9 cellular contexts compared by ENCODE assay signal in genomic region chr6:30067460-30068139, GRCh38. TPM values are rescaled to one million over a fixed set of nuclear protein-coding genes. Genes with fewer than 3 reads are reported as not detected.
DNase-seq lines count a peak whose midpoint lies in the region; ATAC-seq and TF ChIP-seq lines count a peak whose summit lies in the region.
"Had no signal": no experiment of that assay in that cellular context is flagged by ENCODE, and none has a peak within 500 bp of the region (broad histone marks: within the 10 kb centered on the region; RNA-seq: fewer than 3 reads in every experiment).

No MANE protein-coding gene starts in this region.

- no peaks in the 10 kb centered on the region for H3K9me3 ChIP-seq in tibial nerve

- no peak for DNase-seq in activated T-cell treated with anti-CD3 and anti-CD28 coated beads, Interleukin-2, amount 50 U/mL, for 4 hours
- no peak for DNase-seq in activated T-cell treated with anti-CD3 and anti-CD28 coated beads for 4 hours
- peak; percentile 96 for DNase-seq in left kidney (ENCODE audit: low read depth, low spot score)
- DNase-seq in tibial nerve (ENCODE audit: low spot score in 2 of 2): peak in 1 of 2 donors; percentile 75
- no peak for DNase-seq in NOMO-1 treated with DMSO at 0.1 percent for 48 hours (lab: John Stamatoyannopoulos, UW; ENCODE audit: unreplicated experiment)
- no peak for DNase-seq in NCI-H526 treated with DMSO at 0.1 percent for 48 hours (lab: John Stamatoyannopoulos, UW)
- DNase-seq in cerebellum (ENCODE audit: low spot score): no peak

- H3K36me3 ChIP-seq in tibial nerve: peaks cover 0 to 30% (median 0%) of the 10 kb centered on the region in 3 donors

- peaks cover 23% of the 10 kb centered on the region for H3K27me3 Mint-ChIP-seq in activated T-cell treated with anti-CD3 and anti-CD28 coated beads, Interleukin-2, amount 50 U/mL, for 4 hours (ENCODE audit: low read depth)

- H3K4me1 ChIP-seq in tibial nerve: peaks cover 0 to 47% (median 17%) of the 10 kb centered on the region in 4 donors

- H3K36me3 Mint-ChIP-seq in activated T-cell treated with anti-CD3 and anti-CD28 coated beads, Interleukin-2, amount 50 U/mL, for 4 hours (ENCODE audit: insufficient read depth): peaks cover 37% of the 10 kb centered on the region

- 12% methylated on average over 8 of the region's 8 CpGs for WGBS in tibial nerve, 2 donors

- TF ChIP-seq CTCF in tibial nerve (IDR thresholded peaks at IDR 0.05): no peak

- peak overlapping the region; percentile 62 to 84 (median 73) for H3K4me3 ChIP-seq in tibial nerve

- H3K4me3 Mint-ChIP-seq in activated T-cell treated with anti-CD3 and anti-CD28 coated beads, Interleukin-2, amount 50 U/mL, for 4 hours: peak overlapping the region; percentile 93

- H3K27ac ChIP-seq in angular gyrus (ENCODE audit: low read depth, low read length) (peak overlapping the region; percentile 95), tibial nerve (peak overlapping the region; percentile 70 to 96 (median 92))

- H3K9me3 Mint-ChIP-seq in activated T-cell treated with anti-CD3 and anti-CD28 coated beads, Interleukin-2, amount 50 U/mL, for 4 hours: no peaks in the 10 kb centered on the region

- H3K4me1 Mint-ChIP-seq in activated T-cell treated with anti-CD3 and anti-CD28 coated beads, Interleukin-2, amount 50 U/mL, for 4 hours (ENCODE audit: low read depth): peaks cover 48% of the 10 kb centered on the region

- no peak for TF ChIP-seq POLR2A in tibial nerve (IDR thresholded peaks at IDR 0.05)

- H3K27me3 ChIP-seq in tibial nerve: peaks cover 0 to 21% of the 10 kb centered on the region in 2 donors

- no peak for ATAC-seq in activated T-cell treated with anti-CD3 and anti-CD28 coated beads, Interleukin-2, amount 50 U/mL, for 4 hours

- TF ChIP-seq EP300 in tibial nerve (IDR thresholded peaks at IDR 0.05): no peak

RNA-seq across cellular contexts. Expression of gene PPP1R11, which starts 0.6 kb away (rescaled TPM):
- total RNA-seq in activated T-cell treated with anti-CD3 and anti-CD28 coated beads, Interleukin-2, amount 50 U/mL, for 4 hours: 10 to 100 TPM; 71.9 to 81.6 (median 80.5) TPM
- total RNA-seq in tibial nerve: 10 to 100 TPM; 28.2 to 39.8 (median 34.2) TPM
- total RNA-seq in cerebellum: 15.2 TPM

RNA-seq across cellular contexts. Expression of gene POLR1H, which starts 6.5 kb away (rescaled TPM):
- total RNA-seq in activated T-cell treated with anti-CD3 and anti-CD28 coated beads, Interleukin-2, amount 50 U/mL, for 4 hours: 10 to 100 TPM; 80.6 to 86.6 (median 84.8) TPM
- total RNA-seq in tibial nerve: 10 to 100 TPM; 22.4 to 30.6 (median 24.8) TPM
- total RNA-seq in cerebellum: 13.1 TPM

RNA-seq across cellular contexts. Expression of gene RNF39, which starts 8.0 kb away (rescaled TPM):
- total RNA-seq in activated T-cell treated with anti-CD3 and anti-CD28 coated beads, Interleukin-2, amount 50 U/mL, for 4 hours: not detected
- total RNA-seq in tibial nerve (under 1 TPM in 1 of 4 donors, not detected in 3; 0.42 TPM), cerebellum (0.18 TPM)
- total RNA-seq: dermis microvascular lymphatic vessel endothelial cell had no signal

RNA-seq across cellular contexts. Expression of gene TRIM31, which starts 45.3 kb away (rescaled TPM):
- not detected for total RNA-seq in activated T-cell treated with anti-CD3 and anti-CD28 coated beads, Interleukin-2, amount 50 U/mL, for 4 hours
- total RNA-seq in tibial nerve (not detected), cerebellum (not detected)
- total RNA-seq: dermis microvascular lymphatic vessel endothelial cell had no signal
